Comparison of ENCODE assay signal across 13 cellular contexts in the genomic region with DNA sequence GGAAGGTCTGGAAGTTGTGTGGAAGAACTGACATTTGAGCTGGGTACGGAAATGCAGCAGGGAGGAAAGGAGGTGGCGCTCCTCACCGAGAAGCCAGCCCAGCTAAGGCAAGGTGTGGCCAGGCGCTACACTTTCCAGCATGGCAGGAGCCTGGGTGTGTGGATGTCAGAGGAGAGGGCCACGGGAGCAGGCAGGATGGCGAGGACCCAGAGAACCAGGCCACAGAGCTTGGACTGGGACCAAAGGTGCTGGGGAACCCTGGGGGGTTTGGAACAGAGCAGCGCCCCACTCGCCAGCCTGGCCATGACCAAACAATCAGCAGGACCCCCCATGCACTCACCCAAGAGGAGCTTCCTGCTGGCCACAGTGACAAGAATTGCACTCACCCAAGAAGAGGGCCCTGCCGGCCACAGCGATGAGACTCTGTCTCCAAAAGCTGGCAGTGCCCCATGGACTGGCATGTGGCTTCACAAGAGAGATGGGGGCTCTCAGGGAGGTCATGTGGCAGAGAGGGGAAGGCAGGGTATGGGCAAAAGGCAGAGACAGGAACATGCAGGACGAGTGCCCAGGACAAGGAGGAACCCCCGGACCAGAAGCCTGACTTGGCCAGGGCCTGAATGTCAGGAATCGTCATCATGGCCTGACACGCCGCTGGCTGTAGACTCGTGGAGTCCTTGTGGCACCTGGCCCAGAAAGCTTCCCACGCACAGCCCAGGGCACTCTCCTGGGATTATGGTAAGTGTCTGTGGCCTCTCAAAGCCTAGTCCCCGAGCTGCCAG. TPM values are rescaled to one million over a fixed set of nuclear protein-coding genes. Genes with fewer than 3 reads are reported as not detected.
A peak's percentile ranks its signal among the peaks of the same experiment; 100 is the strongest.
DNase-seq lines count a peak whose midpoint lies in the region; ATAC-seq and TF ChIP-seq lines count a peak whose summit lies in the region.
"Had no signal": no experiment of that assay in that cellular context is flagged by ENCODE, and none has a peak within 500 bp of the region (broad histone marks: within the 10 kb centered on the region; RNA-seq: fewer than 3 reads in every experiment).

No MANE protein-coding gene starts in this region.

- H3K4me2 ChIP-seq in BLaER1 (peak overlapping the region; percentile 82), PC-3 (ENCODE audit: low read length) (peak overlapping the region; percentile 68)

- no peak for TF ChIP-seq CTCF in PC-3 (conservative IDR thresholded peaks at IDR 0.05; ENCODE audit: low read depth, low read length)
- no peak for TF ChIP-seq CTCF in lower lobe of right lung (IDR thresholded peaks at IDR 0.05)

- intact Hi-C loops in PC-3 (cut with micrococcal nuclease) (loop anchor here (2.0 kb wide), 1 partner anchor 17 kb away; no protein-coding TSS in a partner anchor), lower lobe of right lung (cut with DNase I) (no loop called here)

- peaks cover 64% of the 10 kb centered on the region for H3K4me1 ChIP-seq in BLaER1
- H3K4me1 ChIP-seq in PC-3 (ENCODE audit: insufficient read depth, low read length): peaks cover 28% of the 10 kb centered on the region
- peaks cover 24% of the 10 kb centered on the region for H3K4me1 ChIP-seq in lower lobe of right lung

- ATAC-seq in PC-3: no peak; the same call in 1 of the 2 replicates
- no peak for ATAC-seq in HG02571 (IDR thresholded peaks at IDR 0.05; ENCODE audit: unreplicated experiment)
- no peak for ATAC-seq in lower lobe of right lung

- H4K20me1 ChIP-seq in BLaER1: peaks cover 71% of the 10 kb centered on the region
- no peaks in the 10 kb centered on the region for H4K20me1 ChIP-seq in PC-3 (ENCODE audit: low read length)

- no peak overlapping the region for H3K27ac ChIP-seq in BLaER1
- no peak overlapping the region for H3K27ac ChIP-seq in PC-3 (ENCODE audit: low read length)
- H3K27ac ChIP-seq in lower lobe of right lung: no peak overlapping the region
- H3K27ac ChIP-seq: esophagus squamous epithelium had no signal

- CTCF ChIA-PET in PC-3 (lab: Charles Lee): interaction anchor here (1.3 kb wide), 1 partner anchor 16 kb away, joined by 4 read pairs; no protein-coding TSS in a partner anchor

- H3K4me3 ChIP-seq in BLaER1 (no peak overlapping the region), PC-3 (ENCODE audit: low read length) (peak overlapping the region; percentile 35; the same call in 1 of the 2 replicates), lower lobe of right lung (no peak overlapping the region)
- H3K4me3 ChIP-seq: esophagus squamous epithelium, pancreas had no signal

- H2AFZ ChIP-seq in PC-3 (ENCODE audit: low read length): no peak overlapping the region; the same call in 1 of the 2 replicates

- BruUV-seq in PC-3 (replicated peaks; lab: Mats Ljungman, UMichigan): no TSS peak

- DNase-seq in PC-3: no peak
- DNase-seq in fibroblast of gingiva (ENCODE audit: low read depth): peak; percentile 74
- DNase-seq in myocyte (ENCODE audit: low read depth): peak; percentile 63
- DNase-seq in NCI-H748 treated with DMSO at 0.1 percent for 48 hours (lab: John Stamatoyannopoulos, UW): no peak
- no peak for DNase-seq in lower lobe of right lung
- DNase-seq in activated CD8-positive, alpha-beta memory T cell treated with anti-CD3 and anti-CD28 coated beads, Interleukin-2, amount 50 U/mL, for 48 hours: no peak
- DNase-seq: DMS53, esophagus squamous epithelium, NCI-H82, SIG-M5 had no signal

- H3F3A ChIP-seq in PC-3 (ENCODE audit: low read length, unreplicated experiment): no peaks in the 10 kb centered on the region

- H3K9ac ChIP-seq in BLaER1 (no peak overlapping the region), PC-3 (ENCODE audit: low read length) (no peak overlapping the region)

- POLR2A ChIA-PET in PC-3 (lab: Charles Lee; ENCODE audit: unreplicated experiment): interaction anchor here (0.7 to 1.2 kb wide), 2 partner anchors 16 to 17 kb away, joined by 3 to 5 read pairs; no protein-coding TSS in a partner anchor

- H3K36me3 ChIP-seq in BLaER1 (no peaks in the 10 kb centered on the region), PC-3 (ENCODE audit: low read depth, low read length) (no peaks in the 10 kb centered on the region), lower lobe of right lung (no peaks in the 10 kb centered on the region)
- H3K36me3 ChIP-seq: esophagus squamous epithelium, pancreas had no signal

- peaks cover 31% of the 10 kb centered on the region for H3K27me3 ChIP-seq in BLaER1
- no peaks in the 10 kb centered on the region for H3K27me3 ChIP-seq in PC-3 (ENCODE audit: low read length)
- H3K27me3 ChIP-seq in lower lobe of right lung (ENCODE audit: low read depth): peaks cover 10% of the 10 kb centered on the region
- H3K27me3 ChIP-seq: pancreas had no signal

- H3K9me2 ChIP-seq in PC-3 (replicated peaks; ENCODE audit: low read length): no peaks in the 10 kb centered on the region

- no peaks in the 10 kb centered on the region for H3K9me3 ChIP-seq in BLaER1
- no peaks in the 10 kb centered on the region for H3K9me3 ChIP-seq in PC-3 (ENCODE audit: low read length)
- H3K9me3 ChIP-seq in lower lobe of right lung: no peaks in the 10 kb centered on the region
- H3K9me3 ChIP-seq: esophagus squamous epithelium, pancreas had no signal

- no peaks in the 10 kb centered on the region for H3K79me2 ChIP-seq in PC-3 (ENCODE audit: low read length)

RNA-seq across cellular contexts. Expression of gene IGF2, which starts 45.4 kb away (rescaled TPM):
- total RNA-seq in PC-3 (2014; rRNA removed) (5.0 and 5.1 TPM in 2 replicates), myocyte (330 and 438 TPM in 2 replicates), lower lobe of right lung (33.9 TPM)
- polyA plus RNA-seq in myocyte (2012): 915 TPM

Comparison
In these comparisons a context has a peak if more than half of its experiments do, and no peak if none do; other contexts are left out.
1. DNase-seq: peak in fibroblast of gingiva (single experiment) and myocyte (single experiment); none in PC-3 (single experiment), NCI-H748 treated with DMSO at 0.1 percent for 48 hours (single experiment), lower lobe of right lung (single experiment) and activated CD8-positive, alpha-beta memory T cell treated with anti-CD3 and anti-CD28 coated beads, Interleukin-2, amount 50 U/mL, for 48 hours (single experiment).